Comparison of ENCODE assay signal across 19 cellular contexts in genomic region chr22:19398680-19399079, GRCh38. TPM values are rescaled to one million over a fixed set of nuclear protein-coding genes. Genes with fewer than 3 reads are reported as not detected.
DNase-seq lines count a peak whose midpoint lies in the region; ATAC-seq, FAIRE-seq and TF ChIP-seq lines count a peak whose summit lies in the region.
"Had no signal": no experiment of that assay in that cellular context is flagged by ENCODE, and none has a peak within 500 bp of the region (broad histone marks: within the 10 kb centered on the region; RNA-seq: fewer than 3 reads in every experiment).

No MANE protein-coding gene starts in this region.

- no peak for FAIRE-seq in astrocyte (lab: Jason Lieb, UNC)
- FAIRE-seq: G401.6, GM12891, HepG2, HTR-8/SVneo had no signal

- H3K9ac ChIP-seq in DND-41 (ENCODE audit: low read depth, low read length) (no peak overlapping the region), astrocyte (ENCODE audit: low read length) (no peak overlapping the region)
- H3K9ac ChIP-seq: BLaER1 treated with 17β-estradiol and CSF1 and Interleukin-3, amounts not matched to agents 10 nM and 100 nM had no signal

- H3K36me3 Mint-ChIP-seq in activated CD4-positive, alpha-beta memory T cell treated with anti-CD3 and anti-CD28 coated beads, Interleukin-2, amount 10 ng/mL, durations not matched to agents 7 days and 5 days (ENCODE audit: low read depth): peaks cover 58% of the 10 kb centered on the region
- peaks cover 15% of the 10 kb centered on the region for H3K36me3 Mint-ChIP-seq in activated CD4-positive, alpha-beta memory T cell treated with anti-CD3 and anti-CD28 coated beads for 36 hours
- peaks cover 19% of the 10 kb centered on the region for H3K36me3 Mint-ChIP-seq in astrocyte (ENCODE audit: low read depth, unreplicated experiment)
- H3K36me3 Mint-ChIP-seq in osteocyte (ENCODE audit: unreplicated experiment): peaks cover 24% of the 10 kb centered on the region

- H3K4me3 Mint-ChIP-seq in activated CD4-positive, alpha-beta memory T cell treated with anti-CD3 and anti-CD28 coated beads, Interleukin-2, amount 10 ng/mL, durations not matched to agents 7 days and 5 days: no peak overlapping the region
- H3K4me3 Mint-ChIP-seq in activated CD4-positive, alpha-beta memory T cell treated with anti-CD3 and anti-CD28 coated beads for 36 hours: no peak overlapping the region
- H3K4me3 Mint-ChIP-seq in astrocyte (ENCODE audit: unreplicated experiment) (no peak overlapping the region), osteocyte (ENCODE audit: unreplicated experiment) (no peak overlapping the region)
- H3K4me3 Mint-ChIP-seq: CD4-positive, CD25-positive, alpha-beta regulatory T cell; H9 had no signal

- H3K27me3 Mint-ChIP-seq in activated CD4-positive, alpha-beta memory T cell treated with anti-CD3 and anti-CD28 coated beads, Interleukin-2, amount 10 ng/mL, durations not matched to agents 7 days and 5 days: no peaks in the 10 kb centered on the region
- H3K27me3 Mint-ChIP-seq in activated CD4-positive, alpha-beta memory T cell treated with anti-CD3 and anti-CD28 coated beads for 36 hours: no peaks in the 10 kb centered on the region
- H3K27me3 Mint-ChIP-seq in astrocyte (ENCODE audit: low read depth, unreplicated experiment) (no peaks in the 10 kb centered on the region), osteocyte (ENCODE audit: unreplicated experiment) (no peaks in the 10 kb centered on the region)
- H3K27me3 Mint-ChIP-seq: CD4-positive, CD25-positive, alpha-beta regulatory T cell had no signal

- H3K36me3 ChIP-seq in DND-41 (ENCODE audit: insufficient read depth, low read length) (peaks cover 92% of the 10 kb centered on the region), astrocyte (ENCODE audit: insufficient read depth, low read length) (peaks cover 23% of the 10 kb centered on the region)

- H3K9me3 Mint-ChIP-seq in activated CD4-positive, alpha-beta memory T cell treated with anti-CD3 and anti-CD28 coated beads, Interleukin-2, amount 10 ng/mL, durations not matched to agents 7 days and 5 days: no peaks in the 10 kb centered on the region
- H3K9me3 Mint-ChIP-seq in activated CD4-positive, alpha-beta memory T cell treated with anti-CD3 and anti-CD28 coated beads for 36 hours: no peaks in the 10 kb centered on the region
- H3K9me3 Mint-ChIP-seq in astrocyte (ENCODE audit: unreplicated experiment): peaks cover 2% of the 10 kb centered on the region
- H3K9me3 Mint-ChIP-seq in osteocyte (ENCODE audit: unreplicated experiment): no peaks in the 10 kb centered on the region
- H3K9me3 Mint-ChIP-seq: CD4-positive, CD25-positive, alpha-beta regulatory T cell; H9 had no signal

- CTCF ChIA-PET in activated CD4-positive, alpha-beta memory T cell treated with anti-CD3 and anti-CD28 coated beads, Interleukin-2, amount 10 ng/mL, durations not matched to agents 7 days and 5 days (lab: Charles Lee): interaction anchor here (1.0 kb wide), 1 partner anchor 231 kb away, joined by 3 read pairs; no protein-coding TSS in a partner anchor
- CTCF ChIA-PET in activated CD4-positive, alpha-beta memory T cell treated with anti-CD3 and anti-CD28 coated beads for 36 hours (lab: Charles Lee): interaction anchor here (0.7 kb wide), 1 partner anchor 85 kb away, joined by 3 read pairs; no protein-coding TSS in a partner anchor

- no peak overlapping the region for H3K4me3 ChIP-seq in DND-41 (ENCODE audit: low read depth in 1 of 2, low read length in 2 of 2)
- H3K4me3 ChIP-seq in astrocyte (ENCODE audit: insufficient read depth, low read depth, low read length): no peak overlapping the region
- H3K4me3 ChIP-seq: BLaER1 treated with 17β-estradiol and CSF1 and Interleukin-3, amounts not matched to agents 10 nM and 100 nM had no signal

- H3K9me3 ChIP-seq in DND-41 (ENCODE audit: insufficient read depth, low read length, severe bottlenecking): no peaks in the 10 kb centered on the region
- no peaks in the 10 kb centered on the region for H3K9me3 ChIP-seq in astrocyte (ENCODE audit: insufficient read depth, low read depth, low read length)
- H3K9me3 ChIP-seq: BLaER1 treated with 17β-estradiol and CSF1 and Interleukin-3, amounts not matched to agents 10 nM and 100 nM had no signal

- intact Hi-C loops in activated CD4-positive, alpha-beta memory T cell treated with anti-CD3 and anti-CD28 coated beads for 36 hours (cut with micrococcal nuclease): no loop called here

- H2AFZ ChIP-seq in DND-41 (ENCODE audit: low read depth, low read length) (no peak overlapping the region), astrocyte (ENCODE audit: low read depth, low read length) (no peak overlapping the region)

- peaks cover 11% of the 10 kb centered on the region for H3K4me1 Mint-ChIP-seq in activated CD4-positive, alpha-beta memory T cell treated with anti-CD3 and anti-CD28 coated beads, Interleukin-2, amount 10 ng/mL, durations not matched to agents 7 days and 5 days
- no peaks in the 10 kb centered on the region for H3K4me1 Mint-ChIP-seq in activated CD4-positive, alpha-beta memory T cell treated with anti-CD3 and anti-CD28 coated beads for 36 hours (ENCODE audit: low read depth)
- H3K4me1 Mint-ChIP-seq in astrocyte (ENCODE audit: low read depth, unreplicated experiment): no peaks in the 10 kb centered on the region
- H3K4me1 Mint-ChIP-seq in osteocyte (ENCODE audit: unreplicated experiment): peaks cover 2% of the 10 kb centered on the region
- H3K4me1 Mint-ChIP-seq: H9 had no signal

- H3K27ac ChIP-seq in DND-41 (ENCODE audit: low read length) (0 out of 2 replicates have a peak overlapping the region, but pooled peaks have one; percentile 14), astrocyte (ENCODE audit: low read depth, low read length) (no peak overlapping the region)
- H3K27ac ChIP-seq: BLaER1 treated with 17β-estradiol and CSF1 and Interleukin-3, amounts not matched to agents 10 nM and 100 nM had no signal

- POLR2A ChIA-PET in activated CD4-positive, alpha-beta memory T cell treated with anti-CD3 and anti-CD28 coated beads, Interleukin-2, amount 10 ng/mL, durations not matched to agents 7 days and 5 days (lab: Charles Lee): no interaction called here
- POLR2A ChIA-PET in activated CD4-positive, alpha-beta memory T cell treated with anti-CD3 and anti-CD28 coated beads for 36 hours (lab: Charles Lee): interaction anchor here (0.6 kb wide), 1 partner anchor 36 kb away, joined by 7 read pairs; no protein-coding TSS in a partner anchor

- no peak overlapping the region for H3K4me2 ChIP-seq in DND-41 (ENCODE audit: insufficient read depth, low read length)
- no peak overlapping the region for H3K4me2 ChIP-seq in astrocyte (ENCODE audit: low read length)
- H3K4me2 ChIP-seq: BLaER1 treated with 17β-estradiol and CSF1 and Interleukin-3, amounts not matched to agents 10 nM and 100 nM had no signal

- ATAC-seq in DND-41 (ENCODE audit: insufficient read depth, low read depth) (no peak), HG02884 (IDR thresholded peaks at IDR 0.05; ENCODE audit: unreplicated experiment) (no peak), GM18868 (IDR thresholded peaks at IDR 0.05; ENCODE audit: unreplicated experiment) (no peak)
- ATAC-seq: HepG2 had no signal

- H4K20me1 ChIP-seq in DND-41 (ENCODE audit: insufficient read depth, low read length) (no peaks in the 10 kb centered on the region; the same call in 1 of the 2 replicates), astrocyte (ENCODE audit: insufficient read depth, low read length) (peaks cover 17% of the 10 kb centered on the region)

- TF ChIP-seq CTCF in DND-41 (IDR thresholded peaks at IDR 0.05; ENCODE audit: borderline replicate concordance, extremely low read depth, low read length, poor library complexity, severe bottlenecking) (no peak), astrocyte (IDR thresholded peaks at IDR 0.05; ENCODE audit: insufficient read depth, low read depth, low read length) (no peak), osteocyte (IDR thresholded peaks at IDR 0.05) (no peak)

- H3K79me2 ChIP-seq in DND-41 (ENCODE audit: insufficient read depth, low read length): no peaks in the 10 kb centered on the region
- no peaks in the 10 kb centered on the region for H3K79me2 ChIP-seq in astrocyte (ENCODE audit: insufficient read depth, low read length)

- no peak for DNase-seq in activated CD4-positive, alpha-beta memory T cell treated with anti-CD3 and anti-CD28 coated beads, Interleukin-2, amount 10 ng/mL, durations not matched to agents 7 days and 5 days
- DNase-seq in activated CD4-positive, alpha-beta memory T cell treated with anti-CD3 and anti-CD28 coated beads for 36 hours: no peak
- no peak for DNase-seq in DND-41
- no peak for DNase-seq in astrocyte (ENCODE audit: low read depth)
- DNase-seq in osteocyte (ENCODE audit: extremely low spot score, unreplicated experiment): no peak
- DNase-seq: 8988T, Calu3, DMS79, EL, GOT3, H9 had no signal

- no peaks in the 10 kb centered on the region for H3K4me1 ChIP-seq in DND-41 (ENCODE audit: insufficient read depth, low read length)
- H3K4me1 ChIP-seq in astrocyte (ENCODE audit: insufficient read depth, low read length): no peaks in the 10 kb centered on the region
- H3K4me1 ChIP-seq: BLaER1 treated with 17β-estradiol and CSF1 and Interleukin-3, amounts not matched to agents 10 nM and 100 nM had no signal

- H3K27me3 ChIP-seq in DND-41 (ENCODE audit: insufficient read depth, low read length, poor library complexity) (no peaks in the 10 kb centered on the region), astrocyte (ENCODE audit: insufficient read depth, low read length) (no peaks in the 10 kb centered on the region)
- H3K27me3 ChIP-seq: BLaER1 treated with 17β-estradiol and CSF1 and Interleukin-3, amounts not matched to agents 10 nM and 100 nM had no signal

- H3K27ac Mint-ChIP-seq in activated CD4-positive, alpha-beta memory T cell treated with anti-CD3 and anti-CD28 coated beads, Interleukin-2, amount 10 ng/mL, durations not matched to agents 7 days and 5 days: peak overlapping the region; percentile 47
- no peak overlapping the region for H3K27ac Mint-ChIP-seq in activated CD4-positive, alpha-beta memory T cell treated with anti-CD3 and anti-CD28 coated beads for 36 hours
- H3K27ac Mint-ChIP-seq in astrocyte (ENCODE audit: unreplicated experiment) (peak overlapping the region; percentile 22), osteocyte (ENCODE audit: unreplicated experiment) (peak overlapping the region; percentile 31)
- H3K27ac Mint-ChIP-seq: H9 had no signal

RNA-seq across cellular contexts. Expression of gene HIRA, which starts 32.9 kb away (rescaled TPM):
- total RNA-seq in activated CD4-positive, alpha-beta memory T cell treated with anti-CD3 and anti-CD28 coated beads, Interleukin-2, amount 10 ng/mL, durations not matched to agents 7 days and 5 days: 10 to 100 TPM; 52.0 to 52.8 TPM
- 10 to 100 TPM; 28.3 to 30.6 TPM for total RNA-seq in activated CD4-positive, alpha-beta memory T cell treated with anti-CD3 and anti-CD28 coated beads for 36 hours
- total RNA-seq in astrocyte (31.1 and 31.4 TPM in 2 replicates), osteocyte (33.2 and 33.8 TPM in 2 replicates)

RNA-seq across cellular contexts. Expression of gene MRPL40, which starts 33.7 kb away (rescaled TPM):
- total RNA-seq in activated CD4-positive, alpha-beta memory T cell treated with anti-CD3 and anti-CD28 coated beads, Interleukin-2, amount 10 ng/mL, durations not matched to agents 7 days and 5 days: 10 to 100 TPM; 22.4 to 24.6 TPM
- total RNA-seq in activated CD4-positive, alpha-beta memory T cell treated with anti-CD3 and anti-CD28 coated beads for 36 hours: 10 to 100 TPM; 36.5 to 38.5 TPM
- total RNA-seq in astrocyte: 34.7 and 36.9 TPM in 2 replicates
- 24.2 and 29.6 TPM in 2 replicates for total RNA-seq in osteocyte

RNA-seq across cellular contexts. Expression of gene C22orf39, which starts 48.8 kb away (rescaled TPM):
- 10 to 100 TPM; 31.8 to 32.9 TPM for total RNA-seq in activated CD4-positive, alpha-beta memory T cell treated with anti-CD3 and anti-CD28 coated beads, Interleukin-2, amount 10 ng/mL, durations not matched to agents 7 days and 5 days
- total RNA-seq in activated CD4-positive, alpha-beta memory T cell treated with anti-CD3 and anti-CD28 coated beads for 36 hours: 10 to 100 TPM; 23.3 to 23.5 TPM
- total RNA-seq in astrocyte (11.9 and 14.5 TPM in 2 replicates), osteocyte (29.0 and 30.1 TPM in 2 replicates)
